In the genomic region with DNA sequence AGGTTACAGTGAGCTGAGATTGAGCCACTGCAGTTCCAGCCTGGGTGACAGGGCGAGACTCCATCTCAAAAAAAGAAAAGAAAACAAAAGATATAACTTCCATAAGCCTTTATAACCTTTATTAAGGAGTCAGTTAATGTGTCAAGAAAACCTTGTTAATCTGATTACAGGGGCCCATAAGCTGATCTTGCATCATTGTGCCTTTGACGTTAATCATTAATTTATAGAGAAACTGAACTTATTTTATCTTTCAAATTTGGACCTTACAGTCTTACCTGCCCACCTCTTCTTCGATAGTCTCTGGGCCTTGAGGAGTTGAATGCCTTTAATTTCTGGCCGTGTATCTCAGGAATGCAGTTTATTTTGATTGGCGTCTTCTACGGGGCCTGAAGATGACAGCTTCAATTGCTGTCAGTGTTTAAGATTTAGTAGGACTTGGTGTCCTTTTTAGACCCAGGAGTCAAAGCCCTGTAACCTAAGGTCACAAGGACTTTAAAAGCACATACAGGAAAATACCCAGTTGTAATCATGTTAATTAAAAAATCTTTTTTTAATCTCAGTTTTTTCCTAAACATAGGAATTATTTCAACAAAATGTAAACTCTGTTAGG, we compare ENCODE assay signal across 25 cellular contexts. TPM values are rescaled to one million over a fixed set of nuclear protein-coding genes. Genes with fewer than 3 reads are reported as not detected.
"Had no signal": no experiment of that assay in that cellular context is flagged by ENCODE, and none has a peak within 500 bp of the region (broad histone marks: within the 10 kb centered on the region; RNA-seq: fewer than 3 reads in every experiment).

No MANE protein-coding gene starts in this region.

- H3K27ac Mint-ChIP-seq: mesothelial cell of epicardium had no signal

- H3K27ac ChIP-seq: coronary artery, dorsolateral prefrontal cortex, esophagus muscularis mucosa, foreskin keratinocyte, gastroesophageal sphincter, heart left ventricle, hepatocyte, left ventricle myocardium inferior, lower lobe of right lung had no signal

- H2AFZ ChIP-seq: hepatocyte had no signal

- H3K27me3 ChIP-seq: dorsolateral prefrontal cortex, esophagus muscularis mucosa, foreskin keratinocyte, gastroesophageal sphincter, heart left ventricle, hepatocyte had no signal

- H3K4me1 Mint-ChIP-seq: mesothelial cell of epicardium had no signal

- ATAC-seq: foreskin keratinocyte, gastroesophageal sphincter, heart left ventricle, left cardiac atrium, lower lobe of right lung, mucosa of descending colon had no signal

- H3K4me1 ChIP-seq: foreskin keratinocyte had no signal

- H3K36me3 ChIP-seq: esophagus muscularis mucosa, gastroesophageal sphincter, lower lobe of right lung had no signal

- H3K4me2 ChIP-seq: hepatocyte had no signal

- H3K4me3 ChIP-seq: coronary artery, dorsolateral prefrontal cortex, esophagus muscularis mucosa, gastroesophageal sphincter, heart left ventricle, hepatocyte, left ventricle myocardium inferior, lower lobe of right lung, mucosa of descending colon had no signal

- H3K9me3 ChIP-seq: esophagus muscularis mucosa, gastroesophageal sphincter, lower lobe of right lung had no signal

- DNase-seq: dermis blood vessel endothelial cell; dorsolateral prefrontal cortex; effector CD4-positive, alpha-beta T cell; effector memory CD4-positive, alpha-beta T cell; foreskin keratinocyte; heart left ventricle; left cardiac atrium; left ventricle myocardium inferior; lower lobe of right lung; mesenchymal stem cell; mucosa of descending colon; naive B cell had no signal

- H3K36me3 Mint-ChIP-seq: naive B cell had no signal

- FAIRE-seq: colon, endometrium, endothelial cell of umbilical vein, frontal cortex, keratinocyte had no signal

- H3K27me3 Mint-ChIP-seq: naive B cell had no signal

- H3K4me3 Mint-ChIP-seq: mesothelial cell of epicardium, naive B cell had no signal

RNA-seq across cellular contexts. Expression of gene KIAA0319, which starts 26.7 kb away (rescaled TPM):
- total RNA-seq: dermis blood vessel endothelial cell, fibroblast of villous mesenchyme, foreskin keratinocyte, kidney epithelial cell, left ventricle myocardium inferior, lung microvascular endothelial cell had no signal
- polyA plus RNA-seq: foreskin keratinocyte, heart left ventricle had no signal
